ENCODE assay signal across 28 cellular contexts in genomic region chr13:102708211-102708610, GRCh38. TPM values are rescaled to one million over a fixed set of nuclear protein-coding genes. Genes with fewer than 3 reads are reported as not detected.
"Had no signal": no experiment of that assay in that cellular context is flagged by ENCODE, and none has a peak within 500 bp of the region (broad histone marks: within the 10 kb centered on the region; RNA-seq: fewer than 3 reads in every experiment).

No MANE protein-coding gene starts in this region.

- H3K4me3 Mint-ChIP-seq: activated B cell treated with CpG ODN at 0.5 μM for 24 hours; activated CD4-positive, alpha-beta T cell treated with anti-CD3 and anti-CD28 coated beads for 36 hours; activated naive CD8-positive, alpha-beta T cell treated with anti-CD3 and anti-CD28 coated beads for 36 hours; neural crest cell; T-helper 1 cell treated with Interleukin-12 subunit alpha and Interleukin-12 subunit beta and Interleukin-4 antibody, amounts not matched to agents 30 μg/mL and 1 μg/mL, for 36 hours had no signal

- H3K27ac Mint-ChIP-seq: activated B cell treated with CpG ODN at 0.5 μM for 24 hours; activated CD4-positive, alpha-beta T cell treated with anti-CD3 and anti-CD28 coated beads for 36 hours; activated naive CD8-positive, alpha-beta T cell treated with anti-CD3 and anti-CD28 coated beads for 36 hours; progenitor cell of endocrine pancreas; T-helper 1 cell treated with Interleukin-12 subunit alpha and Interleukin-12 subunit beta and Interleukin-4 antibody, amounts not matched to agents 30 μg/mL and 1 μg/mL, for 36 hours had no signal

- DNase-seq: activated B cell treated with CpG ODN at 0.5 μM for 24 hours; activated CD4-positive, alpha-beta T cell treated with anti-CD3 and anti-CD28 coated beads for 36 hours; activated CD4-positive, alpha-beta T cell treated with anti-CD3 and anti-CD28 coated beads, Interleukin-2, amount 50 U/mL, for 48 hours; activated CD8-positive, alpha-beta memory T cell treated with anti-CD3 and anti-CD28 coated beads, Interleukin-2, amount 50 U/mL, for 48 hours; activated naive CD4-positive, alpha-beta T cell treated with Interleukin-2 at 50 U/mL for 16 hours; activated naive CD8-positive, alpha-beta T cell treated with anti-CD3 and anti-CD28 coated beads for 36 hours; activated T-cell treated with anti-CD3 and anti-CD28 coated beads, Interleukin-2, amount 50 U/mL, for 48 hours; body of pancreas; effector CD8-positive, alpha-beta T cell; hypothalamus; left ventricle myocardium superior; retina; sigmoid colon; spleen; stimulated activated CD4-positive, alpha-beta T cell treated with anti-CD3 and anti-CD28 coated beads, Interleukin-4, amount 100 ng/mL, for 1 hour; stimulated activated naive CD4-positive, alpha-beta T cell; upper lobe of right lung had no signal

- H3K4me1 Mint-ChIP-seq: activated B cell treated with CpG ODN at 0.5 μM for 24 hours; activated CD4-positive, alpha-beta T cell treated with anti-CD3 and anti-CD28 coated beads for 36 hours; activated naive CD8-positive, alpha-beta T cell treated with anti-CD3 and anti-CD28 coated beads for 36 hours; neural crest cell had no signal

- ATAC-seq: activated CD4-positive, alpha-beta T cell treated with anti-CD3 and anti-CD28 coated beads for 36 hours; left ventricle myocardium superior; upper lobe of right lung had no signal

- H3K36me3 ChIP-seq: esophagus muscularis mucosa, sigmoid colon, spleen, thoracic aorta, upper lobe of right lung had no signal

- H3K4me3 ChIP-seq: body of pancreas, esophagus muscularis mucosa, sigmoid colon, spleen, thoracic aorta, upper lobe of right lung had no signal

- H3K9me3 Mint-ChIP-seq: activated naive CD8-positive, alpha-beta T cell treated with anti-CD3 and anti-CD28 coated beads for 36 hours; T-helper 1 cell treated with Interleukin-12 subunit alpha and Interleukin-12 subunit beta and Interleukin-4 antibody, amounts not matched to agents 30 μg/mL and 1 μg/mL, for 36 hours had no signal

- H3K27me3 Mint-ChIP-seq: progenitor cell of endocrine pancreas had no signal

- H3K36me3 Mint-ChIP-seq: activated naive CD8-positive, alpha-beta T cell treated with anti-CD3 and anti-CD28 coated beads for 36 hours had no signal

- H3K9me3 ChIP-seq: body of pancreas, upper lobe of right lung had no signal

- H3K4me1 ChIP-seq: body of pancreas, spleen, upper lobe of right lung had no signal

- H3K27me3 ChIP-seq: body of pancreas, esophagus muscularis mucosa, sigmoid colon, upper lobe of right lung had no signal

- H3K27ac ChIP-seq: body of pancreas, esophagus muscularis mucosa, spleen, thoracic aorta, upper lobe of right lung had no signal

RNA-seq across cellular contexts. Expression of gene METTL21C, which starts 13.4 kb away (rescaled TPM):
- total RNA-seq: activated B cell treated with CpG ODN at 0.5 μM for 24 hours; activated CD4-positive, alpha-beta T cell treated with anti-CD3 and anti-CD28 coated beads for 36 hours; activated CD8-positive, alpha-beta memory T cell treated with anti-CD3 and anti-CD28 coated beads for 36 hours; activated naive CD8-positive, alpha-beta T cell treated with anti-CD3 and anti-CD28 coated beads for 36 hours; body of pancreas; cardiac septum; dermis blood vessel endothelial cell; esophagus muscularis mucosa; left ventricle myocardium superior; mononuclear cell; myocyte; neural crest cell; omental fat pad; progenitor cell of endocrine pancreas; spleen; thoracic aorta; upper lobe of right lung had no signal
